2 cellular contexts compared by ENCODE assay signal in the genomic region with DNA sequence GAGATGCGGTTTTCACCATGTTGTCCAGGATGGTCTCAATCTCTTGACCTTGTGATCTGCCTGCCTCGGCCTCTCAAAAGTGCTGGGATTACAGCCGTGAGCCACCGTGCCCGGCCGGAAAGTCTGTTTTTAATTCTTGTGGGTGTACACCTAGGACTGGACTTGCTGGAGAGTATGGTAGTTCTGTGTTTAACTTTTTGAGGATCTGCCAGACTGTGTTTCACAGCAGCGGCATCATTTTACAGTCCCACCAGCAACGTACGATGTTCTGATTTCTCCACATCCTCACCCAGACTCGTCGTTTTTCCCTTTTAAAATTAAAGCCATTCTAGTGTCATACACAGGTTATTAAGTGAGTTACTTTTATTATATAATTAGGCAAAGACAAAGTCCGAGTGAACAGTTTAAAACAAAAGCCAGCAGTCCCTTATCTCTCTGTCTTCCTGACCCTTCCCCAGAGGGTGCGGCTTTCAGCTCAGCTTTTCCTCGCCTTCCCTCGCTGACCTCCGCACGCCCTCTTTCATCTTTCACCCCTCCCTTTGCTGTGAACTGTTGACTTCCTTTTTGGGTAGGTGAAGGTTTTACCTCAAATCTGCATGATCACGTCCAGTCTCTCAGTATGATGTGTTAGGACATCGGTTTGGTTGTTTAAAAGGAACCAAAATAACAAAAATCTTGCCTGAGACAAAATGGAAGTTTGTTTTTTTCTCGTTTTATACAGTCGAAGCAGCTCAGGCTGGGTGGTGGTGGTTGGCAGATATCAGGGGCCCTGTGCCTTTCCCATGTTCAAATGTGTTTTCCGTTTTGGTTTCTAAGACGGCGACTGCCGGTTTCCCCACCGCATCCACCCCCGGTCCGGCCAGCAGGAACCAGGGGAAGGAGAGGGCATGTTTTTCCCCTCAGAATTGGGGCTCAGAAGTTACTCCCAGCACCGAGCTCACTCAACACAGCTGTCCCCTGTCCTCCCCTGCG.
TF ChIP-seq lines count a peak whose summit lies in the region.

No MANE protein-coding gene starts in this region.

TF ChIP-seq in liver, 16 proteins besides CTCF, POLR2A, EP300 and RAD21:
- TF ChIP-seq NR2F2 (IDR thresholded peaks at IDR 0.05), result peak; percentile 62
- no peak for TF ChIP-seq FOXA1 (IDR thresholded peaks at IDR 0.05)

TF ChIP-seq in HepG2, 621 proteins besides CTCF, POLR2A, EP300 and RAD21:
- TF ChIP-seq U2AF2 (IDR thresholded peaks at IDR 0.05; ENCODE audit: low read depth, low read length) (no peak), ZNF749 (CRISPR knock-in tag; IDR thresholded peaks at IDR 0.05; ENCODE audit: borderline replicate concordance) (no peak), MTF1 (CRISPR knock-in tag; IDR thresholded peaks at IDR 0.05) (no peak)
TF ChIP-seq in HepG2: peak in this region for 0.
